ENCODE assay signal across 8 cellular contexts in genomic region chr3:115217678-115218451, GRCh38.
DNase-seq lines count a peak whose midpoint lies in the region; ATAC-seq and TF ChIP-seq lines count a peak whose summit lies in the region.

No MANE protein-coding gene starts in this region.

- H3K4me1 Mint-ChIP-seq in naive thymus-derived CD4-positive, alpha-beta T cell: no peaks in the 10 kb centered on the region

- H3K27me3 ChIP-seq in naive thymus-derived CD4-positive, alpha-beta T cell (ENCODE audit: control insufficient read depth in 2 of 2, insufficient read depth in 2 of 2, low read length in 2 of 2): no peaks in the 10 kb centered on the region

- ATAC-seq in GM21515 (IDR thresholded peaks at IDR 0.05; ENCODE audit: unreplicated experiment): peak; percentile 62
- peak; percentile 97 for ATAC-seq in SK-N-SH treated with all-trans-retinoic acid at 6 μM for 48 hours
- peak; percentile 52 for ATAC-seq in naive thymus-derived CD4-positive, alpha-beta T cell
- no peak for ATAC-seq in GM18873 (IDR thresholded peaks at IDR 0.05; ENCODE audit: low FRiP score, unreplicated experiment)
- no peak for ATAC-seq in HG03342 (IDR thresholded peaks at IDR 0.05; ENCODE audit: unreplicated experiment)

- intact Hi-C loops in naive thymus-derived CD4-positive, alpha-beta T cell (cut with micrococcal nuclease): loop anchor here (1.0 to 10.0 kb wide), 5 partner anchors 475 to 597 kb away; no protein-coding TSS in a partner anchor

- H3K4me3 ChIP-seq in naive thymus-derived CD4-positive, alpha-beta T cell (ENCODE audit: low read length): no peak overlapping the region

- H3K4me3 Mint-ChIP-seq in naive thymus-derived CD4-positive, alpha-beta T cell: no peak overlapping the region

- no peak overlapping the region for H3K27ac ChIP-seq in naive thymus-derived CD4-positive, alpha-beta T cell (ENCODE audit: low read depth, low read length)

- no peaks in the 10 kb centered on the region for H3K9me3 ChIP-seq in naive thymus-derived CD4-positive, alpha-beta T cell (ENCODE audit: control insufficient read depth in 2 of 3, low read length in 3 of 3)

- DNase-seq in COR-L47 (lab: John Stamatoyannopoulos, UW) (peak; percentile 86), NCI-H128 (lab: John Stamatoyannopoulos, UW; ENCODE audit: unreplicated experiment) (peak; percentile 34), fibroblast of gingiva (ENCODE audit: low read depth) (peak; percentile 53)
- DNase-seq in naive thymus-derived CD4-positive, alpha-beta T cell: peak in 5 of 9 donors; percentile 1 to 19 (median 3)

- no peaks in the 10 kb centered on the region for H3K4me1 ChIP-seq in naive thymus-derived CD4-positive, alpha-beta T cell (ENCODE audit: control insufficient read depth in 2 of 2, insufficient read depth in 2 of 2, low read length in 2 of 2)

- H3K36me3 Mint-ChIP-seq in naive thymus-derived CD4-positive, alpha-beta T cell: peaks cover 0 to 7% (median 0%) of the 10 kb centered on the region in 5 donors

- POLR2A ChIA-PET in naive thymus-derived CD4-positive, alpha-beta T cell (lab: Charles Lee): no interaction called here

- peaks cover 0 to 17% (median 4%) of the 10 kb centered on the region in 5 donors for H3K27me3 Mint-ChIP-seq in naive thymus-derived CD4-positive, alpha-beta T cell

- H3K9me3 Mint-ChIP-seq in naive thymus-derived CD4-positive, alpha-beta T cell: peaks cover 0 to 2% (median 0%) of the 10 kb centered on the region in 11 donors

- no peaks in the 10 kb centered on the region for H3K36me3 ChIP-seq in naive thymus-derived CD4-positive, alpha-beta T cell (ENCODE audit: control insufficient read depth in 2 of 3, insufficient read depth in 3 of 3, low read length in 3 of 3)

- H3K27ac Mint-ChIP-seq in naive thymus-derived CD4-positive, alpha-beta T cell: no peak overlapping the region

- CTCF ChIA-PET in naive thymus-derived CD4-positive, alpha-beta T cell (lab: Charles Lee): interaction anchor here (0.8 to 1.4 kb wide), 2 partner anchors 566 to 597 kb away, joined by 3 to 4 read pairs; no protein-coding TSS in a partner anchor

TF ChIP-seq in SK-N-SH treated with all-trans-retinoic acid at 6 μM for 48 hours, 23 proteins besides CTCF, POLR2A, EP300 and RAD21:
- TF ChIP-seq ARNTL (CRISPR knock-in tag; IDR thresholded peaks at IDR 0.05; ENCODE audit: borderline replicate concordance, low read depth) (no peak), ZFP3 (CRISPR knock-in tag; IDR thresholded peaks at IDR 0.05) (no peak), SNAI2 (CRISPR knock-in tag; IDR thresholded peaks at IDR 0.05) (no peak), ESRRG (CRISPR knock-in tag; IDR thresholded peaks at IDR 0.05) (no peak), PPARA (CRISPR knock-in tag; IDR thresholded peaks at IDR 0.05; ENCODE audit: borderline replicate concordance) (no peak), CSDC2 (CRISPR knock-in tag; IDR thresholded peaks at IDR 0.05) (no peak), ISL1 (CRISPR knock-in tag; IDR thresholded peaks at IDR 0.05) (no peak)

Comparison
In these comparisons a context has a peak if more than half of its experiments do, and no peak if none do; other contexts are left out.
1. DNase-seq: peak in every context shown above with its lines; median percentile 86 in COR-L47; 53 in fibroblast of gingiva; 34 in NCI-H128; 3 in naive thymus-derived CD4-positive, alpha-beta T cell.
2. ATAC-seq: peak in GM21515 (single experiment), SK-N-SH treated with all-trans-retinoic acid at 6 μM for 48 hours (single experiment) and naive thymus-derived CD4-positive, alpha-beta T cell (single experiment); none in GM18873 (single experiment) and HG03342 (single experiment).